37 cellular contexts compared by ENCODE assay signal in the genomic region with DNA sequence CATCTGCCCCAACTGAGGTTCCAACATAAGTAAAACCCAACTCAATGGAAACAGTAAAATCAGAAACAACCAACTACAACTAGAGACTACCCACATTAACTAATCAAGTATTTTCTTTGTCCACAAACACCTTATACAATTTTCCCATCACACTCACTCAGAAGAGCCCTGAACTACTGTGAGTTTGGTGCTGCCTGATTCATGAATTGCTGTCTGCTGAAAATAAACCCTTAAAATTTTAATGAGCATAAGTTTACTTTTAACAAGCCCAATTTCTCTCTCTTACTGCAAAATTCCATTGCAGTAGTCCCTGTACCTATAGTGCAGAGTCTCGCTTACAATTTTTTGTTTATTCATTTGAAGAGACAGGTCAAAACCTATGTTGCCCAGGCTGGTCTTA.
"Had no signal": no experiment of that assay in that cellular context is flagged by ENCODE, and none has a peak within 500 bp of the region (broad histone marks: within the 10 kb centered on the region; RNA-seq: fewer than 3 reads in every experiment).

No MANE protein-coding gene starts in this region.

- H3K4me3 ChIP-seq: ascending aorta, cardiac muscle cell had no signal

- H3K4me3 Mint-ChIP-seq: activated B cell treated with CpG ODN at 0.5 μM for 24 hours; activated CD4-positive, alpha-beta memory T cell treated with anti-CD3 and anti-CD28 coated beads for 36 hours; activated CD4-positive, alpha-beta T cell treated with anti-CD3 and anti-CD28 coated beads, Interleukin-2, amount 10 ng/mL, durations not matched to agents 24 days and 14 days; activated naive CD4-positive, alpha-beta T cell treated with anti-CD3 and anti-CD28 coated beads, Interleukin-2, amount 10 ng/mL, durations not matched to agents 7 days and 5 days; activated naive CD4-positive, alpha-beta T cell treated with anti-CD3 and anti-CD28 coated beads, Interleukin-2, amount 50 U/mL, for 24 hours; activated naive CD8-positive, alpha-beta T cell; activated naive CD8-positive, alpha-beta T cell treated with anti-CD3 and anti-CD28 coated beads, Interleukin-2, amount 10 ng/mL, durations not matched to agents 7 days and 5 days; activated naive CD8-positive, alpha-beta T cell treated with anti-CD3 and anti-CD28 coated beads, Interleukin-2, amount 50 U/mL, for 24 hours; activated T-cell treated with anti-CD3 and anti-CD28 coated beads, Interleukin-2, amount 50 U/mL, for 4 hours; activated T-cell treated with anti-CD3 and anti-CD28 coated beads, Interleukin-2, amount 50 U/mL, for 72 hours; brain; central memory CD8-positive, alpha-beta T cell; T-helper 1 cell treated with Interleukin-12 subunit alpha and Interleukin-12 subunit beta and Interleukin-4 antibody, amounts not matched to agents 30 μg/mL and 1 μg/mL, for 36 hours; T-helper 2 cell treated with Interferon-gamma antibody and Interleukin-4, amounts not matched to agents 5 μg/mL and 100 μg/mL, for 36 hours had no signal

- H3K27ac ChIP-seq: ascending aorta, cardiac muscle cell, WERI-Rb-1 had no signal

- H3K27ac Mint-ChIP-seq: activated B cell treated with CpG ODN at 0.5 μM for 24 hours; activated CD4-positive, alpha-beta memory T cell treated with anti-CD3 and anti-CD28 coated beads for 36 hours; activated CD4-positive, alpha-beta T cell treated with anti-CD3 and anti-CD28 coated beads, Interleukin-2, amount 10 ng/mL, durations not matched to agents 24 days and 14 days; activated naive CD4-positive, alpha-beta T cell treated with anti-CD3 and anti-CD28 coated beads, Interleukin-2, amount 10 ng/mL, durations not matched to agents 7 days and 5 days; activated naive CD4-positive, alpha-beta T cell treated with anti-CD3 and anti-CD28 coated beads, Interleukin-2, amount 50 U/mL, for 24 hours; activated naive CD8-positive, alpha-beta T cell; activated naive CD8-positive, alpha-beta T cell treated with anti-CD3 and anti-CD28 coated beads, Interleukin-2, amount 10 ng/mL, durations not matched to agents 7 days and 5 days; activated naive CD8-positive, alpha-beta T cell treated with anti-CD3 and anti-CD28 coated beads, Interleukin-2, amount 50 U/mL, for 24 hours; activated T-cell treated with anti-CD3 and anti-CD28 coated beads, Interleukin-2, amount 50 U/mL, for 72 hours; activated T-helper 2 cell treated with anti-CD3 and anti-CD28 coated beads, Interferon-gamma antibody, Interleukin-2, Interleukin-4, amounts not matched to agents 10 μg/mL and 5 μg/mL and 100 μg/mL, durations not matched to agents 14 hours and 24 hours and 36 hours; brain; T-helper 1 cell treated with Interleukin-12 subunit alpha and Interleukin-12 subunit beta and Interleukin-4 antibody, amounts not matched to agents 30 μg/mL and 1 μg/mL, for 36 hours; T-helper 2 cell treated with Interferon-gamma antibody and Interleukin-4, amounts not matched to agents 5 μg/mL and 100 μg/mL, for 36 hours had no signal

- H3K4me1 Mint-ChIP-seq: activated B cell treated with CpG ODN at 0.5 μM for 24 hours; activated naive CD4-positive, alpha-beta T cell treated with anti-CD3 and anti-CD28 coated beads, Interleukin-2, amount 10 ng/mL, durations not matched to agents 7 days and 5 days; activated naive CD4-positive, alpha-beta T cell treated with anti-CD3 and anti-CD28 coated beads, Interleukin-2, amount 50 U/mL, for 24 hours; activated naive CD8-positive, alpha-beta T cell treated with anti-CD3 and anti-CD28 coated beads, Interleukin-2, amount 10 ng/mL, durations not matched to agents 7 days and 5 days; central memory CD8-positive, alpha-beta T cell had no signal

- H3K9me3 ChIP-seq: ascending aorta had no signal

- H3K9me3 Mint-ChIP-seq: activated B cell treated with CpG ODN at 0.5 μM for 24 hours; activated CD4-positive, alpha-beta memory T cell treated with anti-CD3 and anti-CD28 coated beads for 36 hours; activated CD4-positive, alpha-beta T cell treated with anti-CD3 and anti-CD28 coated beads, Interleukin-2, amount 10 ng/mL, durations not matched to agents 24 days and 14 days; activated naive CD4-positive, alpha-beta T cell treated with anti-CD3 and anti-CD28 coated beads, Interleukin-2, amount 10 ng/mL, durations not matched to agents 7 days and 5 days; activated naive CD4-positive, alpha-beta T cell treated with anti-CD3 and anti-CD28 coated beads, Interleukin-2, amount 50 U/mL, for 24 hours; activated naive CD8-positive, alpha-beta T cell treated with anti-CD3 and anti-CD28 coated beads, Interleukin-2, amount 10 ng/mL, durations not matched to agents 7 days and 5 days; activated naive CD8-positive, alpha-beta T cell treated with anti-CD3 and anti-CD28 coated beads, Interleukin-2, amount 50 U/mL, for 24 hours; activated T-cell treated with anti-CD3 and anti-CD28 coated beads, Interleukin-2, amount 50 U/mL, for 4 hours; activated T-cell treated with anti-CD3 and anti-CD28 coated beads, Interleukin-2, amount 50 U/mL, for 72 hours; activated T-helper 2 cell treated with anti-CD3 and anti-CD28 coated beads, Interferon-gamma antibody, Interleukin-2, Interleukin-4, amounts not matched to agents 10 μg/mL and 5 μg/mL and 100 μg/mL, durations not matched to agents 14 hours and 24 hours and 36 hours; brain; central memory CD8-positive, alpha-beta T cell; T-helper 1 cell treated with Interleukin-12 subunit alpha and Interleukin-12 subunit beta and Interleukin-4 antibody, amounts not matched to agents 30 μg/mL and 1 μg/mL, for 36 hours; T-helper 2 cell treated with Interferon-gamma antibody and Interleukin-4, amounts not matched to agents 5 μg/mL and 100 μg/mL, for 36 hours had no signal

- ATAC-seq: activated naive CD8-positive, alpha-beta T cell treated with anti-CD3 and anti-CD28 coated beads, Interleukin-2, amount 50 U/mL, for 24 hours; activated T-cell treated with anti-CD3 and anti-CD28 coated beads, Interleukin-2, amount 50 U/mL, for 4 hours; activated T-cell treated with anti-CD3 and anti-CD28 coated beads, Interleukin-2, amount 50 U/mL, for 72 hours had no signal

- H3K27me3 Mint-ChIP-seq: activated B cell treated with CpG ODN at 0.5 μM for 24 hours; activated CD4-positive, alpha-beta memory T cell treated with anti-CD3 and anti-CD28 coated beads for 36 hours; activated CD4-positive, alpha-beta T cell treated with anti-CD3 and anti-CD28 coated beads, Interleukin-2, amount 10 ng/mL, durations not matched to agents 24 days and 14 days; activated naive CD4-positive, alpha-beta T cell treated with anti-CD3 and anti-CD28 coated beads, Interleukin-2, amount 10 ng/mL, durations not matched to agents 7 days and 5 days; activated naive CD4-positive, alpha-beta T cell treated with anti-CD3 and anti-CD28 coated beads, Interleukin-2, amount 50 U/mL, for 24 hours; activated naive CD8-positive, alpha-beta T cell; activated naive CD8-positive, alpha-beta T cell treated with anti-CD3 and anti-CD28 coated beads, Interleukin-2, amount 10 ng/mL, durations not matched to agents 7 days and 5 days; activated naive CD8-positive, alpha-beta T cell treated with anti-CD3 and anti-CD28 coated beads, Interleukin-2, amount 50 U/mL, for 24 hours; brain; central memory CD8-positive, alpha-beta T cell had no signal

- FAIRE-seq: bronchial epithelial cell, TTC549 had no signal

- DNase-seq: activated B cell treated with CpG ODN at 0.5 μM for 24 hours; activated CD4-positive, alpha-beta memory T cell treated with anti-CD3 and anti-CD28 coated beads for 36 hours; activated CD4-positive, alpha-beta T cell treated with anti-CD3 and anti-CD28 coated beads for 4 hours; activated CD4-positive, alpha-beta T cell treated with anti-CD3 and anti-CD28 coated beads, Interleukin-2, amount 10 ng/mL, durations not matched to agents 24 days and 14 days; activated CD4-positive, alpha-beta T cell treated with anti-CD3 and anti-CD28 coated beads, Interleukin-2, amount 50 U/mL, for 1 hour; activated CD4-positive, alpha-beta T cell treated with anti-CD3 and anti-CD28 coated beads, Interleukin-2, amount 50 U/mL, for 4 hours; activated CD4-positive, CD25-positive, alpha-beta regulatory T cell treated with anti-CD3 and anti-CD28 coated beads, Interleukin-2, amount 50 U/mL, for 72 hours; activated CD8-positive, alpha-beta memory T cell treated with anti-CD3 and anti-CD28 coated beads, Interleukin-2, amount 50 U/mL, for 4 hours; activated effector memory CD4-positive, alpha-beta T cell treated with Interleukin-2 at 50 U/mL for 16 hours; activated gamma-delta T cell; activated naive CD4-positive, alpha-beta T cell treated with anti-CD3 and anti-CD28 coated beads, Interleukin-2, amount 10 ng/mL, durations not matched to agents 7 days and 5 days; activated naive CD4-positive, alpha-beta T cell treated with Interleukin-2 at 50 U/mL for 16 hours; activated naive CD8-positive, alpha-beta T cell treated with anti-CD3 and anti-CD28 coated beads, Interleukin-2, amount 10 ng/mL, durations not matched to agents 7 days and 5 days; activated naive CD8-positive, alpha-beta T cell treated with anti-CD3 and anti-CD28 coated beads, Interleukin-2, amount 50 U/mL, for 24 hours; activated T-cell treated with anti-CD3 and anti-CD28 coated beads for 4 hours; activated T-cell treated with anti-CD3 and anti-CD28 coated beads, Interleukin-2, amount 50 U/mL, for 1 hour; activated T-cell treated with anti-CD3 and anti-CD28 coated beads, Interleukin-2, amount 50 U/mL, for 4 hours; activated T-cell treated with anti-CD3 and anti-CD28 coated beads, Interleukin-2, amount 50 U/mL, for 72 hours; amygdala; anterior cingulate cortex; caudate nucleus; cerebellar nuclear complex; T-helper 1 cell; T-helper 2 cell; T-helper 9 cell; WERI-Rb-1 had no signal

- H3K4me1 ChIP-seq: ascending aorta had no signal
